8 cellular contexts compared by ENCODE assay signal in the genomic region with DNA sequence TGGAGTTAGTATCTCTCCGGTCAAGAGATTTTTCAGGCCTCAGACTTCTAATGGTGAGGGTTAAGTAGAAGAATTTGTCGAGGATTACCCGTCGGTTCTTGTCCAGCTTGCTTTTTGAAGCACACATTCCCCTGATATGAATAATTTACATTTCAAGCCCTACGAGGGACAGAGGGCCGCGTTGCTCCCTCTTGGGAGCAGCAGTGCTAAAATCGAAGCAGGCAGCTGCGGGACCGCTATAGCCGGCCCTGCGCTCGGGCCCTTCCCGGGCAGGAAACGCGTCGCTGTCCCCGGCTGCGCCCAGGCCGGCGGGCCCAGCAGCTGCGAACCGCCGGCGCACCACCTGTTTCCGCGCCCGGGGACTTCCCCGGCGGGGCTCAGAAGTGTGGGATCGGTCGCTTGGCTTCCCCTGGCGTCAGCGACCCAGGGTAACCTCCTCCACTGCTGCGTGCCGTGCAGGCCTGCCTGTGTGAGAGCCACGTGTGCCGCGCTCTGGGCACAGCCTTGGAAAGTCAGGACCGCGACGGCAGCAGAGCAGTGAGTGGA.
DNase-seq lines count a peak whose midpoint lies in the region; ATAC-seq lines count a peak whose summit lies in the region.
"Not testable (repeated sequence)": the region's sequence is repeated elsewhere in the genome, so short reads cannot be mapped to it uniquely, and the experiment has no call there.

No MANE protein-coding gene starts in this region.

- H3K36me3 Mint-ChIP-seq in central memory CD8-positive, alpha-beta T cell (ENCODE audit: insufficient read depth): peaks cover 23% of the 10 kb centered on the region

- peak overlapping the region; percentile 91 for H3K27ac Mint-ChIP-seq in central memory CD8-positive, alpha-beta T cell (ENCODE audit: low read depth)

- H3K4me3 Mint-ChIP-seq in central memory CD8-positive, alpha-beta T cell: peak overlapping the region; percentile 31

- peaks cover 55% of the 10 kb centered on the region for H3K4me1 Mint-ChIP-seq in central memory CD8-positive, alpha-beta T cell

- DNase-seq in Ammon's horn (ENCODE audit: low spot score) (peak; percentile 28), NCI-H510A treated with DMSO at 0.1 percent for 48 hours (lab: John Stamatoyannopoulos, UW) (peak; percentile 4), left kidney (ENCODE audit: low read depth, low spot score) (peak; percentile 83)
- DNase-seq in activated CD4-positive, alpha-beta T cell treated with anti-CD3 and anti-CD28 coated beads, Interleukin-2, amount 50 U/mL, for 48 hours: peak; percentile 66 to 76
- DNase-seq in central memory CD8-positive, alpha-beta T cell (ENCODE audit: low spot score in 2 of 2): peak; percentile 64 to 79
- peak; percentile 72 for DNase-seq in stimulated activated CD4-positive, alpha-beta T cell treated with anti-CD3 and anti-CD28 coated beads, Interleukin-2, amount 100 ng/mL, for 4 hours (ENCODE audit: low read depth)

- ATAC-seq in GM19025 (IDR thresholded peaks at IDR 0.05; ENCODE audit: low read depth, unreplicated experiment) (peak; percentile 91), HG02973 (IDR thresholded peaks at IDR 0.05; ENCODE audit: unreplicated experiment) (peak; percentile 82)
- peak; percentile 86 for ATAC-seq in central memory CD8-positive, alpha-beta T cell (replicated peaks; ENCODE audit: extremely low read depth, poor library complexity, severe bottlenecking)

- H3K27me3 Mint-ChIP-seq in central memory CD8-positive, alpha-beta T cell: not testable (repeated sequence)

- not testable (repeated sequence) for H3K9me3 Mint-ChIP-seq in central memory CD8-positive, alpha-beta T cell

Comparison
In these comparisons a context has a peak if more than half of its experiments do, and no peak if none do; other contexts are left out.
1. Peak in every context shown above with its lines: DNase-seq and ATAC-seq.
2. DNase-seq: peak in every context shown above with its lines; median percentile 83 in left kidney; 72 in stimulated activated CD4-positive, alpha-beta T cell treated with anti-CD3 and anti-CD28 coated beads, Interleukin-2, amount 100 ng/mL, for 4 hours; 72 in central memory CD8-positive, alpha-beta T cell; 71 in activated CD4-positive, alpha-beta T cell treated with anti-CD3 and anti-CD28 coated beads, Interleukin-2, amount 50 U/mL, for 48 hours; 28 in Ammon's horn; 4 in NCI-H510A treated with DMSO at 0.1 percent for 48 hours.